ENCODE assay signal across 9 cellular contexts in the genomic region with DNA sequence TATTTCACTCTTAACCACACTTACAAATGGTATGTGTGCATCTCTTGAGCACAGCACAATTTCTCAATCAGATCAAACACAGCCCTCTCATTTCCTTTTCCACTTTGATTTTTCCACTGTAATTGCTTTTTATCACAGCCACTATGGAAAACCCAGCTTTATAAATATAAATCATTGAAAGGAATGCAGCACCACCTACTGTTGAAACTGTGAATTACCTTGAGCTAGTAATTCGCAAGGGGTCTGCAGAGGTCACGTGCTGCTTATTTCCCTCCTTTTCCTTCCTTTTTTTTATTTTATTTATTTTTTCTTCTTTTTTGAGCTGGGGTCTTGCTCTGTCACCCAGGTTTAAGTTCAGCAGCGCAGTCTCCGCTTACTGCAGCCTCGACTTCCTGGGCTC.
DNase-seq lines count a peak whose midpoint lies in the region; ATAC-seq and TF ChIP-seq lines count a peak whose summit lies in the region.
"Had no signal": no experiment of that assay in that cellular context is flagged by ENCODE, and none has a peak within 500 bp of the region (broad histone marks: within the 10 kb centered on the region; RNA-seq: fewer than 3 reads in every experiment).

No MANE protein-coding gene starts in this region.

- H3K4me2 ChIP-seq in KMS-11 = no peak overlapping the region

- no peak overlapping the region for H2AFZ ChIP-seq in KMS-11 (ENCODE audit: low read depth)

- H3K36me3 ChIP-seq in KMS-11 (ENCODE audit: insufficient read depth) (no peaks in the 10 kb centered on the region), adrenal gland (replicated peaks in 1 of 2) (no peaks in the 10 kb centered on the region)

- H3K27me3 ChIP-seq in KMS-11 (ENCODE audit: insufficient read depth, low read depth) (no peaks in the 10 kb centered on the region), adrenal gland (no peaks in the 10 kb centered on the region)

- no peak for ATAC-seq in omental fat pad (ENCODE audit: low FRiP score)
- ATAC-seq in GM18858 (IDR thresholded peaks at IDR 0.05; ENCODE audit: unreplicated experiment) = no peak
- ATAC-seq in HG03045 (IDR thresholded peaks at IDR 0.05; ENCODE audit: unreplicated experiment) = no peak

- DNase-seq in DMS153 (lab: John Stamatoyannopoulos, UW) (peak; percentile 20), adrenal gland (no peak), medulla oblongata (ENCODE audit: extremely low spot score) (peak; percentile 44), omental fat pad (ENCODE audit: low spot score) (no peak)
- no peak for DNase-seq in activated CD4-positive, alpha-beta T cell treated with anti-CD3 and anti-CD28 coated beads for 4 hours
- DNase-seq: activated CD4-positive, alpha-beta T cell treated with anti-CD3 and anti-CD28 coated beads, Interleukin-2, amount 50 U/mL, for 48 hours had no signal

- H3K27ac ChIP-seq in KMS-11 = no peak overlapping the region
- H3K27ac ChIP-seq in adrenal gland = no peak overlapping the region

- no peaks in the 10 kb centered on the region for H3K4me1 ChIP-seq in KMS-11 (ENCODE audit: low read depth, poor library complexity, severe bottlenecking)
- H3K4me1 ChIP-seq in adrenal gland (replicated peaks in 1 of 2) = no peaks in the 10 kb centered on the region

- H3K4me3 ChIP-seq in KMS-11 (IDR thresholded peaks at IDR 0.05; ENCODE audit: insufficient read depth, low read depth, low read length) (no peak overlapping the region), adrenal gland (no peak overlapping the region)

- no peak overlapping the region for H3K9ac ChIP-seq in KMS-11

- no peaks in the 10 kb centered on the region for H4K20me1 ChIP-seq in KMS-11 (ENCODE audit: insufficient read depth)

- TF ChIP-seq CTCF in KMS-11 (conservative IDR thresholded peaks at IDR 0.05; ENCODE audit: low read depth, low read length) (peak; percentile 70), adrenal gland (IDR thresholded peaks at IDR 0.05) (peak; percentile 44 to 68 (median 52)), omental fat pad (IDR thresholded peaks at IDR 0.05) (no peak)

- no peak for TF ChIP-seq POLR2A in adrenal gland (IDR thresholded peaks at IDR 0.05)

- 71 to 78% (median 74%) methylated on average over 5 of the region's 5 CpGs for WGBS in adrenal gland, 4 donors

- no peaks in the 10 kb centered on the region for H3K79me2 ChIP-seq in KMS-11 (ENCODE audit: insufficient read depth, low read depth)

- intact Hi-C loops in adrenal gland (cut with DNase I) = no loop called here

- no peaks in the 10 kb centered on the region for H3K9me3 ChIP-seq in adrenal gland (replicated peaks in 1 of 3)

Comparison
In these comparisons a context has a peak if more than half of its experiments do, and no peak if none do; other contexts are left out.
1. DNase-seq: peak in DMS153 (single experiment) and medulla oblongata (single experiment); none in adrenal gland (0 of 7), activated CD4-positive, alpha-beta T cell treated with anti-CD3 and anti-CD28 coated beads for 4 hours (0 of 2) and omental fat pad (single experiment).
2. CTCF ChIP-seq: peak in KMS-11 (single experiment) and adrenal gland (6 of 6); none in omental fat pad (0 of 3).